Comparison of ENCODE assay signal across 25 cellular contexts in genomic region chr1:162662013-162662412, GRCh38.
"Had no signal": no experiment of that assay in that cellular context is flagged by ENCODE, and none has a peak within 500 bp of the region (broad histone marks: within the 10 kb centered on the region; RNA-seq: fewer than 3 reads in every experiment).

No MANE protein-coding gene starts in this region.

- H3K4me3 ChIP-seq: colonic mucosa, gastroesophageal sphincter, heart left ventricle, hepatocyte, left lung, ovary, psoas muscle, sigmoid colon, spleen, suprapubic skin, transverse colon, vagina had no signal

- H2AFZ ChIP-seq: hepatocyte had no signal

- DNase-seq: colonic mucosa; effector CD8-positive, alpha-beta T cell; endodermal cell; foreskin keratinocyte; heart left ventricle; left cardiac atrium; left lung; mesendoderm; natural killer cell; occipital lobe; ovary; psoas muscle; right cardiac atrium; sigmoid colon; spleen; stimulated activated CD4-positive, alpha-beta T cell treated with anti-CD3 and anti-CD28 coated beads, Interleukin-4, amount 100 ng/mL, for 4 hours; stimulated activated naive CD8-positive, alpha-beta T cell treated with anti-CD3 and anti-CD28 coated beads, Interleukin-15, Interleukin-2, amounts not matched to agents 100 U/mL and 50 U/mL, for 24 hours; transverse colon had no signal

- H3K27me3 ChIP-seq: colonic mucosa, foreskin keratinocyte, gastroesophageal sphincter, heart left ventricle, hepatocyte, left lung, ovary, sigmoid colon, spleen, suprapubic skin, transverse colon, vagina had no signal

- H3K9me3 ChIP-seq: colonic mucosa, gastroesophageal sphincter, heart left ventricle, left lung, ovary, psoas muscle, sigmoid colon, spleen, suprapubic skin, transverse colon, vagina had no signal

- H3K27ac ChIP-seq: colonic mucosa, epithelial cell of prostate, foreskin keratinocyte, gastroesophageal sphincter, hepatocyte, left lung, ovary, psoas muscle, spleen, suprapubic skin, transverse colon had no signal

- H3K4me1 ChIP-seq: colonic mucosa, left lung, psoas muscle, spleen had no signal

- H3K4me2 ChIP-seq: hepatocyte had no signal

- H3K36me3 ChIP-seq: colonic mucosa, left lung, ovary, spleen, suprapubic skin, transverse colon, vagina had no signal

- ATAC-seq: esophagus mucosa; foreskin keratinocyte; gastroesophageal sphincter; heart left ventricle; left cardiac atrium; left lung; natural killer cell; psoas muscle; right cardiac atrium; stimulated activated memory B cell treated with anti-CD40 and anti-IgM and Interleukin-4, amounts not matched to agents 10 μg/mL and 1 μg/mL and 100 μg/mL, for 72 hours; stimulated activated naive CD8-positive, alpha-beta T cell treated with anti-CD3 and anti-CD28 coated beads, Interleukin-15, Interleukin-2, amounts not matched to agents 100 U/mL and 50 U/mL, for 24 hours had no signal
